8 cellular contexts compared by ENCODE assay signal in genomic region chr14:100640481-100641273, GRCh38. TPM values are rescaled to one million over a fixed set of nuclear protein-coding genes. Genes with fewer than 3 reads are reported as not detected.
A peak's percentile ranks its signal among the peaks of the same experiment; 100 is the strongest.
DNase-seq lines count a peak whose midpoint lies in the region; ATAC-seq and TF ChIP-seq lines count a peak whose summit lies in the region.

No MANE protein-coding gene starts in this region.

- no peaks in the 10 kb centered on the region for H3K36me3 ChIP-seq in suprapubic skin

- no peaks in the 10 kb centered on the region for H3K9me3 Mint-ChIP-seq in activated naive CD8-positive, alpha-beta T cell treated with anti-CD3 and anti-CD28 coated beads, Interleukin-2, amount 50 U/mL, for 24 hours

- no peaks in the 10 kb centered on the region for H3K27me3 Mint-ChIP-seq in T-helper 17 cell
- H3K27me3 Mint-ChIP-seq in activated naive CD8-positive, alpha-beta T cell treated with anti-CD3 and anti-CD28 coated beads, Interleukin-2, amount 50 U/mL, for 24 hours = peaks cover 11% of the 10 kb centered on the region

- DNase-seq in T-helper 17 cell = peak; percentile 36 to 39 (median 37)
- DNase-seq in activated naive CD8-positive, alpha-beta T cell treated with anti-CD3 and anti-CD28 coated beads, Interleukin-2, amount 50 U/mL, for 24 hours = peak; percentile 71
- DNase-seq in stimulated activated CD4-positive, alpha-beta T cell treated with anti-CD3 and anti-CD28 coated beads, TNF-alpha, amount 100 ng/mL, for 48 hours (ENCODE audit: low read depth in 3 of 3) = peak; percentile 47 to 76 (median 52)
- no peak for DNase-seq in caudate nucleus (lab: John Stamatoyannopoulos, UW)
- DNase-seq in NCI-H526 treated with DMSO at 0.1 percent for 48 hours (lab: John Stamatoyannopoulos, UW) = no peak
- DNase-seq in suprapubic skin (ENCODE audit: low spot score in 2 of 2) = no peak

- no peak overlapping the region for H3K4me3 ChIP-seq in suprapubic skin

- H3K4me1 ChIP-seq in suprapubic skin = peaks cover 5% of the 10 kb centered on the region

- WGBS in suprapubic skin = 87% methylated on average over 14 of the region's 20 CpGs

- H3K27ac ChIP-seq in caudate nucleus (ENCODE audit: low read depth, low read length) (no peak overlapping the region), suprapubic skin (no peak overlapping the region)

- TF ChIP-seq POLR2A in suprapubic skin (IDR thresholded peaks at IDR 0.05) = no peak

- TF ChIP-seq EP300 in suprapubic skin (IDR thresholded peaks at IDR 0.05) = no peak

- H3K9me3 ChIP-seq in T-helper 17 cell (ENCODE audit: control insufficient read depth, low read length, poor library complexity, severe bottlenecking) (no peaks in the 10 kb centered on the region), suprapubic skin (no peaks in the 10 kb centered on the region)

- H3K4me3 Mint-ChIP-seq in T-helper 17 cell = peak overlapping the region; percentile 90
- H3K4me3 Mint-ChIP-seq in activated naive CD8-positive, alpha-beta T cell treated with anti-CD3 and anti-CD28 coated beads, Interleukin-2, amount 50 U/mL, for 24 hours = peak overlapping the region; percentile 40

- H3K4me1 Mint-ChIP-seq in T-helper 17 cell = peaks cover 58% of the 10 kb centered on the region
- peaks cover 44% of the 10 kb centered on the region for H3K4me1 Mint-ChIP-seq in activated naive CD8-positive, alpha-beta T cell treated with anti-CD3 and anti-CD28 coated beads, Interleukin-2, amount 50 U/mL, for 24 hours

- ATAC-seq in GM18867 (IDR thresholded peaks at IDR 0.05; ENCODE audit: unreplicated experiment) (peak; percentile 93), HG03025 (IDR thresholded peaks at IDR 0.05; ENCODE audit: low FRiP score, unreplicated experiment) (peak; percentile 55), T-helper 17 cell (peak; percentile 94)
- peak; percentile 90 for ATAC-seq in activated naive CD8-positive, alpha-beta T cell treated with anti-CD3 and anti-CD28 coated beads, Interleukin-2, amount 50 U/mL, for 24 hours

- TF ChIP-seq CTCF in suprapubic skin (IDR thresholded peaks at IDR 0.05) = no peak

- H3K27ac Mint-ChIP-seq in T-helper 17 cell = peak overlapping the region; percentile 91
- H3K27ac Mint-ChIP-seq in activated naive CD8-positive, alpha-beta T cell treated with anti-CD3 and anti-CD28 coated beads, Interleukin-2, amount 50 U/mL, for 24 hours = peak overlapping the region; percentile 45

- peaks cover 3% of the 10 kb centered on the region for H3K27me3 ChIP-seq in suprapubic skin

- no peaks in the 10 kb centered on the region for H3K36me3 Mint-ChIP-seq in T-helper 17 cell (ENCODE audit: low read depth)
- no peaks in the 10 kb centered on the region for H3K36me3 Mint-ChIP-seq in activated naive CD8-positive, alpha-beta T cell treated with anti-CD3 and anti-CD28 coated beads, Interleukin-2, amount 50 U/mL, for 24 hours (ENCODE audit: low read depth)

RNA-seq across cellular contexts. Expression of gene BEGAIN, which starts 53.5 kb away (rescaled TPM):
- total RNA-seq in T-helper 17 cell (1 to 10 TPM in 1 of 2 donors, under 1 TPM in 1; 0.50 to 4.5 TPM), suprapubic skin (1 to 10 TPM in 2 of 4 donors, under 1 TPM in 2; 0.68 to 2.8 (median 1.1) TPM)

Comparison
In these comparisons a context has a peak if more than half of its experiments do, and no peak if none do; other contexts are left out.
1. DNase-seq: peak in T-helper 17 cell (3 of 3), activated naive CD8-positive, alpha-beta T cell treated with anti-CD3 and anti-CD28 coated beads, Interleukin-2, amount 50 U/mL, for 24 hours (single experiment) and stimulated activated CD4-positive, alpha-beta T cell treated with anti-CD3 and anti-CD28 coated beads, TNF-alpha, amount 100 ng/mL, for 48 hours (3 of 3); none in caudate nucleus (0 of 61), NCI-H526 treated with DMSO at 0.1 percent for 48 hours (single experiment) and suprapubic skin (0 of 2).
2. Peak in every context shown above with its lines, with median percentiles within 50 percentile points of each other: ATAC-seq.